In genomic region chr9:114328937-114329623, GRCh38 we compare ENCODE assay signal across 1 cellular context.
TF ChIP-seq lines count a peak whose summit lies in the region.
"Not testable (repeated sequence)": the region's sequence is repeated elsewhere in the genome, so short reads cannot be mapped to it uniquely, and the experiment has no call there.

No MANE protein-coding gene starts in this region.

TF ChIP-seq in HepG2, 621 proteins besides CTCF, POLR2A, EP300 and RAD21 (continued from another document):
- peak; percentile 91 for TF ChIP-seq ZBTB10 (CRISPR knock-in tag; IDR thresholded peaks at IDR 0.05; ENCODE audit: borderline replicate concordance)
- peak; percentile 58 for TF ChIP-seq TEAD3 (CRISPR knock-in tag; optimal IDR thresholded peaks at IDR 0.05; ENCODE audit: borderline replicate concordance)
- TF ChIP-seq FOSL2 (CRISPR knock-in tag; IDR thresholded peaks at IDR 0.05): 0 out of 2 replicates have a peak, but pooled peaks have one; percentile 42
- peak; percentile 31; the same call in 1 of the 2 replicates for TF ChIP-seq SKIL (CRISPR knock-in tag; IDR thresholded peaks at IDR 0.05; ENCODE audit: borderline replicate concordance)
- TF ChIP-seq ZNF264 (CRISPR knock-in tag; IDR thresholded peaks at IDR 0.05): peak; percentile 68; the same call in 1 of the 2 replicates
- TF ChIP-seq RXRA (CRISPR knock-in tag; IDR thresholded peaks at IDR 0.05): peak; percentile 53; the same call in 1 of the 2 replicates
- TF ChIP-seq PHF8 (CRISPR knock-in tag; IDR thresholded peaks at IDR 0.05): peak; percentile 25; the same call in 1 of the 2 replicates
- peak; percentile 72 for TF ChIP-seq SKI (IDR thresholded peaks at IDR 0.05; ENCODE audit: partially characterized antibody)
- peak; percentile 47; the same call in 1 of the 2 replicates for TF ChIP-seq ZNF644 (CRISPR knock-in tag; IDR thresholded peaks at IDR 0.05; ENCODE audit: low read depth)
- peak; percentile 72 for TF ChIP-seq FOXO1 (CRISPR knock-in tag; IDR thresholded peaks at IDR 0.05)
- TF ChIP-seq RARA (CRISPR knock-in tag; IDR thresholded peaks at IDR 0.05): peak; percentile 75
- peak; percentile 79 for TF ChIP-seq NCOA2 (CRISPR knock-in tag; IDR thresholded peaks at IDR 0.05)
- peak; percentile 65; the same call in 1 of the 2 replicates for TF ChIP-seq MED1 (CRISPR knock-in tag; IDR thresholded peaks at IDR 0.05)
- TF ChIP-seq ZBTB7B (CRISPR knock-in tag; IDR thresholded peaks at IDR 0.05): 0 out of 2 replicates have a peak, but pooled peaks have one; percentile 23
- TF ChIP-seq ZBTB33 (CRISPR knock-in tag; IDR thresholded peaks at IDR 0.05): 0 out of 2 replicates have a peak, but pooled peaks have one; percentile 13
- peak; percentile 19; the same call in 1 of the 2 replicates for TF ChIP-seq ELF3 (CRISPR knock-in tag; IDR thresholded peaks at IDR 0.05)
- TF ChIP-seq, protein P1, sequence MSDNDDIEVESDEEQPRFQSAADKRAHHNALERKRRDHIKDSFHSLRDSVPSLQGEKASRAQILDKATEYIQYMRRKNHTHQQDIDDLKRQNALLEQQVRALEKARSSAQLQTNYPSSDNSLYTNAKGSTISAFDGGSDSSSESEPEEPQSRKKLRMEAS (IDR thresholded peaks at IDR 0.05): peak; percentile 32; the same call in 1 of the 2 replicates
- peak; percentile 85 for TF ChIP-seq KDM6A (CRISPR knock-in tag; IDR thresholded peaks at IDR 0.05; ENCODE audit: low read depth)
- TF ChIP-seq TARDBP (CRISPR knock-in tag; IDR thresholded peaks at IDR 0.05): 0 out of 2 replicates have a peak, but pooled peaks have one; percentile 35
- not testable (repeated sequence) for TF ChIP-seq FOXP1 (IDR thresholded peaks at IDR 0.05)
- TF ChIP-seq FOXP1 (CRISPR knock-in tag; IDR thresholded peaks at IDR 0.05): peak; percentile 56
- TF ChIP-seq HOMEZ (CRISPR knock-in tag; IDR thresholded peaks at IDR 0.05; ENCODE audit: low read depth): peak; percentile 66; the same call in 1 of the 2 replicates
- TF ChIP-seq SOX5 (CRISPR knock-in tag; IDR thresholded peaks at IDR 0.05; ENCODE audit: borderline replicate concordance): peak; percentile 20; the same call in 1 of the 2 replicates
- TF ChIP-seq NR2F6 (IDR thresholded peaks at IDR 0.05): peak; percentile 37; the same call in 1 of the 2 replicates
- TF ChIP-seq NR2F6 (CRISPR knock-in tag; IDR thresholded peaks at IDR 0.05): peak; percentile 50; the same call in 1 of the 2 replicates
- peak; percentile 90 for TF ChIP-seq HNF4A (CRISPR knock-in tag; IDR thresholded peaks at IDR 0.05)
- TF ChIP-seq FOXA3 (CRISPR knock-in tag; IDR thresholded peaks at IDR 0.05): peak; percentile 53
- peak; percentile 33; the same call in 1 of the 2 replicates for TF ChIP-seq HIC2 (CRISPR knock-in tag; IDR thresholded peaks at IDR 0.05; ENCODE audit: low read depth)
- TF ChIP-seq YY1 (IDR thresholded peaks at IDR 0.05; ENCODE audit: insufficient read depth, insufficient replicate concordance, low read depth, low read length): peak; percentile 24
- TF ChIP-seq CEBPG (CRISPR knock-in tag; IDR thresholded peaks at IDR 0.05): peak; percentile 77
- TF ChIP-seq PHF21A (CRISPR knock-in tag; IDR thresholded peaks at IDR 0.05): peak; percentile 37; the same call in 1 of the 2 replicates
- TF ChIP-seq HOXA3 (CRISPR knock-in tag; IDR thresholded peaks at IDR 0.05): peak; percentile 71; the same call in 1 of the 2 replicates
- 0 out of 2 replicates have a peak, but pooled peaks have one; percentile 28 for TF ChIP-seq ZNF331 (CRISPR knock-in tag; IDR thresholded peaks at IDR 0.05)
- peak; percentile 40; the same call in 1 of the 2 replicates for TF ChIP-seq PITX1 (CRISPR knock-in tag; IDR thresholded peaks at IDR 0.05)
